In genomic region chr3:152346058-152346457, GRCh38 we compare ENCODE assay signal across 20 cellular contexts.
DNase-seq lines count a peak whose midpoint lies in the region; ATAC-seq and TF ChIP-seq lines count a peak whose summit lies in the region.
"Had no signal": no experiment of that assay in that cellular context is flagged by ENCODE, and none has a peak within 500 bp of the region (broad histone marks: within the 10 kb centered on the region; RNA-seq: fewer than 3 reads in every experiment).

No MANE protein-coding gene starts in this region.

- H3K4me3 Mint-ChIP-seq in activated CD4-positive, alpha-beta T cell treated with anti-CD3 and anti-CD28 coated beads for 36 hours: no peak overlapping the region
- H3K4me3 Mint-ChIP-seq in activated naive CD8-positive, alpha-beta T cell: no peak overlapping the region
- no peak overlapping the region for H3K4me3 Mint-ChIP-seq in activated naive CD8-positive, alpha-beta T cell treated with anti-CD3 and anti-CD28 coated beads for 36 hours
- no peak overlapping the region for H3K4me3 Mint-ChIP-seq in central memory CD8-positive, alpha-beta T cell

- peak overlapping the region; percentile 32 for H3K27ac Mint-ChIP-seq in activated CD4-positive, alpha-beta T cell treated with anti-CD3 and anti-CD28 coated beads for 36 hours
- peak overlapping the region; percentile 59 for H3K27ac Mint-ChIP-seq in activated naive CD8-positive, alpha-beta T cell
- no peak overlapping the region for H3K27ac Mint-ChIP-seq in activated naive CD8-positive, alpha-beta T cell treated with anti-CD3 and anti-CD28 coated beads for 36 hours
- peak overlapping the region; percentile 72 for H3K27ac Mint-ChIP-seq in central memory CD8-positive, alpha-beta T cell (ENCODE audit: low read depth)

- H3K4me1 ChIP-seq in gastrocnemius medialis: peaks cover 97 to 98% of the 10 kb centered on the region in 2 donors

- DNase-seq in activated CD4-positive, alpha-beta T cell treated with anti-CD3 and anti-CD28 coated beads for 36 hours: no peak
- no peak for DNase-seq in activated CD4-positive, alpha-beta T cell treated with anti-CD3 and anti-CD28 coated beads, Interleukin-2, amount 50 U/mL, for 48 hours
- no peak for DNase-seq in activated naive CD8-positive, alpha-beta T cell treated with anti-CD3 and anti-CD28 coated beads for 36 hours
- no peak for DNase-seq in central memory CD8-positive, alpha-beta T cell (ENCODE audit: low spot score in 2 of 2)
- DNase-seq in gastrocnemius medialis (no peak), foreskin melanocyte (no peak)
- DNase-seq: 8988T, Caco-2, GF-D8, GM23248, MM.1S, NCI-H1105, NCI-H2081 treated with DMSO at 0.1 percent for 48 hours, NCI-H510A, NCI-H774, SHP77 had no signal

- peak overlapping the region; percentile 71 to 95 (median 86) for H3K27ac ChIP-seq in gastrocnemius medialis
- H3K27ac ChIP-seq: GM23248 had no signal

- POLR2A ChIA-PET in activated CD4-positive, alpha-beta T cell treated with anti-CD3 and anti-CD28 coated beads for 36 hours (lab: Charles Lee): no interaction called here

- no peak for ATAC-seq in activated CD4-positive, alpha-beta T cell treated with anti-CD3 and anti-CD28 coated beads for 36 hours
- no peak for ATAC-seq in central memory CD8-positive, alpha-beta T cell (replicated peaks; ENCODE audit: extremely low read depth, poor library complexity, severe bottlenecking)
- peak in 1 of 2 donors; percentile 42 for ATAC-seq in gastrocnemius medialis
- no peak for ATAC-seq in HG03045 (IDR thresholded peaks at IDR 0.05; ENCODE audit: unreplicated experiment)
- ATAC-seq: GM12878, HCT116 had no signal

- no peaks in the 10 kb centered on the region for H3K9me3 ChIP-seq in gastrocnemius medialis
- H3K9me3 ChIP-seq: Caco-2 had no signal

- no peaks in the 10 kb centered on the region for H3K27me3 ChIP-seq in gastrocnemius medialis

- H3K27me3 Mint-ChIP-seq in activated CD4-positive, alpha-beta T cell treated with anti-CD3 and anti-CD28 coated beads for 36 hours: no peaks in the 10 kb centered on the region
- no peaks in the 10 kb centered on the region for H3K27me3 Mint-ChIP-seq in activated naive CD8-positive, alpha-beta T cell
- no peaks in the 10 kb centered on the region for H3K27me3 Mint-ChIP-seq in activated naive CD8-positive, alpha-beta T cell treated with anti-CD3 and anti-CD28 coated beads for 36 hours
- no peaks in the 10 kb centered on the region for H3K27me3 Mint-ChIP-seq in central memory CD8-positive, alpha-beta T cell

- TF ChIP-seq POLR2A in gastrocnemius medialis (IDR thresholded peaks at IDR 0.05): no peak

- H3K36me3 Mint-ChIP-seq in activated CD4-positive, alpha-beta T cell treated with anti-CD3 and anti-CD28 coated beads for 36 hours (ENCODE audit: low read depth): peaks cover 37% of the 10 kb centered on the region
- peaks cover 22% of the 10 kb centered on the region for H3K36me3 Mint-ChIP-seq in activated naive CD8-positive, alpha-beta T cell
- H3K36me3 Mint-ChIP-seq in activated naive CD8-positive, alpha-beta T cell treated with anti-CD3 and anti-CD28 coated beads for 36 hours: peaks cover 37% of the 10 kb centered on the region
- peaks cover 26% of the 10 kb centered on the region for H3K36me3 Mint-ChIP-seq in central memory CD8-positive, alpha-beta T cell (ENCODE audit: insufficient read depth)

- no peaks in the 10 kb centered on the region for H3K9me3 Mint-ChIP-seq in activated CD4-positive, alpha-beta T cell treated with anti-CD3 and anti-CD28 coated beads for 36 hours (ENCODE audit: low read depth)
- no peaks in the 10 kb centered on the region for H3K9me3 Mint-ChIP-seq in activated naive CD8-positive, alpha-beta T cell (ENCODE audit: low read depth)
- H3K9me3 Mint-ChIP-seq in activated naive CD8-positive, alpha-beta T cell treated with anti-CD3 and anti-CD28 coated beads for 36 hours: peaks cover 3% of the 10 kb centered on the region
- H3K9me3 Mint-ChIP-seq in central memory CD8-positive, alpha-beta T cell: no peaks in the 10 kb centered on the region

- no peak overlapping the region for H3K4me3 ChIP-seq in gastrocnemius medialis
- H3K4me3 ChIP-seq: GM12878, GM23248 had no signal

- no peaks in the 10 kb centered on the region for H3K36me3 ChIP-seq in gastrocnemius medialis

- in situ Hi-C loops in gastrocnemius medialis (cut with MboI; ENCODE audit: low sequenced_read_pairs in 4 of 4): no loop called here

- intact Hi-C loops in activated CD4-positive, alpha-beta T cell treated with anti-CD3 and anti-CD28 coated beads for 36 hours (cut with DNase I, micrococcal nuclease): no loop called here
- intact Hi-C loops in gastrocnemius medialis (cut with DNase I; ENCODE audit: low total_unique reads): loop anchor here (5.0 kb wide), 1 partner anchor 66 kb away; no protein-coding TSS in a partner anchor

- CTCF ChIA-PET in activated CD4-positive, alpha-beta T cell treated with anti-CD3 and anti-CD28 coated beads for 36 hours (lab: Charles Lee): interaction anchor here (1.1 kb wide), 1 partner anchor 17 kb away, joined by 3 read pairs; no protein-coding TSS in a partner anchor

- peaks cover 33% of the 10 kb centered on the region for H3K4me1 Mint-ChIP-seq in activated CD4-positive, alpha-beta T cell treated with anti-CD3 and anti-CD28 coated beads for 36 hours
- H3K4me1 Mint-ChIP-seq in activated naive CD8-positive, alpha-beta T cell (ENCODE audit: low read depth): peaks cover 49% of the 10 kb centered on the region
- H3K4me1 Mint-ChIP-seq in activated naive CD8-positive, alpha-beta T cell treated with anti-CD3 and anti-CD28 coated beads for 36 hours: peaks cover 44% of the 10 kb centered on the region
- peaks cover 35% of the 10 kb centered on the region for H3K4me1 Mint-ChIP-seq in central memory CD8-positive, alpha-beta T cell

- no peak for TF ChIP-seq CTCF in gastrocnemius medialis (IDR thresholded peaks at IDR 0.05 in 4 of 5, conservative IDR thresholded peaks at IDR 0.05 in 1 of 5)
